ENCODE assay signal across 13 cellular contexts in genomic region chr9:106869028-106869427, GRCh38. TPM values are rescaled to one million over a fixed set of nuclear protein-coding genes. Genes with fewer than 3 reads are reported as not detected.
A peak's percentile ranks its signal among the peaks of the same experiment; 100 is the strongest.
DNase-seq lines count a peak whose midpoint lies in the region; ATAC-seq and TF ChIP-seq lines count a peak whose summit lies in the region.
"Had no signal": no experiment of that assay in that cellular context is flagged by ENCODE, and none has a peak within 500 bp of the region (broad histone marks: within the 10 kb centered on the region; RNA-seq: fewer than 3 reads in every experiment).

No MANE protein-coding gene starts in this region.

- no peaks in the 10 kb centered on the region for H3K36me3 ChIP-seq in tibial artery

- no peaks in the 10 kb centered on the region for H3K27me3 Mint-ChIP-seq in osteocyte (ENCODE audit: unreplicated experiment)

- TF ChIP-seq CTCF in osteocyte (IDR thresholded peaks at IDR 0.05) (no peak), tibial artery (IDR thresholded peaks at IDR 0.05) (no peak)

- no peaks in the 10 kb centered on the region for H3K36me3 Mint-ChIP-seq in osteocyte (ENCODE audit: unreplicated experiment)

- H3K9me3 ChIP-seq in tibial artery, result no peaks in the 10 kb centered on the region

- peaks cover 0 to 56% (median 30%) of the 10 kb centered on the region in 4 donors for H3K4me1 ChIP-seq in tibial artery

- ATAC-seq in Right ventricle myocardium superior (ENCODE audit: poor library complexity) (peak; percentile 3), GM18858 (IDR thresholded peaks at IDR 0.05; ENCODE audit: unreplicated experiment) (no peak), GM18511 (IDR thresholded peaks at IDR 0.05; ENCODE audit: unreplicated experiment) (no peak)
- ATAC-seq: activated naive CD8-positive, alpha-beta T cell treated with anti-CD3 and anti-CD28 coated beads, Interleukin-2, amount 50 U/mL, for 24 hours had no signal

- no peak overlapping the region for H3K4me3 Mint-ChIP-seq in osteocyte (ENCODE audit: unreplicated experiment)
- H3K4me3 Mint-ChIP-seq: activated naive CD8-positive, alpha-beta T cell treated with anti-CD3 and anti-CD28 coated beads, Interleukin-2, amount 50 U/mL, for 24 hours had no signal

- H3K27ac ChIP-seq in tibial artery (peak overlapping the region; percentile 57 to 62), caudate nucleus (ENCODE audit: low read depth, low read length) (no peak overlapping the region)

- peaks cover 66% of the 10 kb centered on the region for H3K4me1 Mint-ChIP-seq in osteocyte (ENCODE audit: unreplicated experiment)

- intact Hi-C loops in Right ventricle myocardium superior (cut with DNase I), result no loop called here
- intact Hi-C loops in tibial artery (cut with DNase I; ENCODE audit: low total_unique reads), result no loop called here

- DNase-seq in amniotic epithelial cell (ENCODE audit: low read depth) (peak; percentile 47), Right ventricle myocardium superior (no peak), osteocyte (ENCODE audit: extremely low spot score, unreplicated experiment) (no peak), tibial artery (no peak), cerebellar nuclear complex (lab: John Stamatoyannopoulos, UW) (no peak), caudate nucleus (lab: John Stamatoyannopoulos, UW) (no peak)
- DNase-seq: activated CD8-positive, alpha-beta memory T cell treated with anti-CD3 and anti-CD28 coated beads, Interleukin-2, amount 50 U/mL, for 48 hours; activated naive CD8-positive, alpha-beta T cell treated with anti-CD3 and anti-CD28 coated beads, Interleukin-2, amount 50 U/mL, for 24 hours; effector memory CD4-positive, alpha-beta T cell; NCI-H1105; NCI-H524 had no signal

- peak overlapping the region; percentile 25 for H3K27ac Mint-ChIP-seq in osteocyte (ENCODE audit: unreplicated experiment)
- H3K27ac Mint-ChIP-seq: activated naive CD8-positive, alpha-beta T cell treated with anti-CD3 and anti-CD28 coated beads, Interleukin-2, amount 50 U/mL, for 24 hours had no signal

- no peak overlapping the region for H3K4me3 ChIP-seq in tibial artery

- H3K9me3 Mint-ChIP-seq in osteocyte (ENCODE audit: unreplicated experiment), result no peaks in the 10 kb centered on the region
- H3K9me3 Mint-ChIP-seq: activated naive CD8-positive, alpha-beta T cell treated with anti-CD3 and anti-CD28 coated beads, Interleukin-2, amount 50 U/mL, for 24 hours had no signal

- H3K27me3 ChIP-seq in tibial artery, result no peaks in the 10 kb centered on the region

RNA-seq across cellular contexts. Expression of gene ZNF462, which starts 6.1 kb away (rescaled TPM):
- 21.2 TPM for total RNA-seq in Right ventricle myocardium superior
- total RNA-seq in osteocyte, result 55.0 and 57.3 TPM in 2 replicates
